In genomic region chr12:115088995-115089841, GRCh38 we compare ENCODE assay signal across 1 cellular context.
TF ChIP-seq lines count a peak whose summit lies in the region.

No MANE protein-coding gene starts in this region.

TF ChIP-seq in HepG2, 621 proteins besides CTCF, POLR2A, EP300 and RAD21 (continued from another document and continues in another):
- TF ChIP-seq ZBTB4 (CRISPR knock-in tag; IDR thresholded peaks at IDR 0.05; ENCODE audit: borderline replicate concordance) (peak; percentile 62; the same call in 1 of the 2 replicates), NKX3-1 (CRISPR knock-in tag; IDR thresholded peaks at IDR 0.05) (peak; percentile 83), PRDM15 (CRISPR knock-in tag; IDR thresholded peaks at IDR 0.05) (no peak), ZNF460 (CRISPR knock-in tag; IDR thresholded peaks at IDR 0.05; ENCODE audit: borderline replicate concordance) (no peak; the same call in 1 of the 2 replicates), MTF1 (CRISPR knock-in tag; IDR thresholded peaks at IDR 0.05) (no peak), ZHX1 (CRISPR knock-in tag; IDR thresholded peaks at IDR 0.05; ENCODE audit: low read depth) (peak; percentile 92), RXRA (CRISPR knock-in tag; IDR thresholded peaks at IDR 0.05) (peak; percentile 95), ZC3H13 (CRISPR knock-in tag; IDR thresholded peaks at IDR 0.05) (no peak), PCBP1 (IDR thresholded peaks at IDR 0.05; ENCODE audit: borderline replicate concordance, low read depth, low read length) (no peak), ZNF232 (CRISPR knock-in tag; IDR thresholded peaks at IDR 0.05; ENCODE audit: borderline replicate concordance) (peak; percentile 70; the same call in 1 of the 2 replicates), ZNF747 (CRISPR knock-in tag; IDR thresholded peaks at IDR 0.05; ENCODE audit: borderline replicate concordance) (peak; percentile 69; the same call in 1 of the 2 replicates), SIN3B (IDR thresholded peaks at IDR 0.05; ENCODE audit: low read length) (no peak), REPIN1 (CRISPR knock-in tag; IDR thresholded peaks at IDR 0.05; ENCODE audit: borderline replicate concordance, low read depth) (peak; percentile 90), EHMT2 (IDR thresholded peaks at IDR 0.05; ENCODE audit: borderline replicate concordance, low read depth, low read length) (peak; percentile 64), ZBTB7B (CRISPR knock-in tag; IDR thresholded peaks at IDR 0.05) (peak; percentile 87), THAP9 (CRISPR knock-in tag; IDR thresholded peaks at IDR 0.05; ENCODE audit: borderline replicate concordance) (peak; percentile 23; the same call in 1 of the 2 replicates), ZNF772 (CRISPR knock-in tag; IDR thresholded peaks at IDR 0.05) (peak; percentile 55; the same call in 1 of the 2 replicates), ISL2 (CRISPR knock-in tag; IDR thresholded peaks at IDR 0.05) (peak; percentile 91), SOX5 (CRISPR knock-in tag; IDR thresholded peaks at IDR 0.05; ENCODE audit: borderline replicate concordance) (peak; percentile 91; the same call in 1 of the 2 replicates), POGK (CRISPR knock-in tag; conservative IDR thresholded peaks at IDR 0.05) (0 out of 2 replicates have a peak, but pooled peaks have one; percentile 59), KAT2B (IDR thresholded peaks at IDR 0.05; ENCODE audit: borderline replicate concordance, low read depth, low read length) (no peak), DZIP1 (CRISPR knock-in tag; IDR thresholded peaks at IDR 0.05) (0 out of 2 replicates have a peak, but pooled peaks have one; percentile 44), XRCC5 (optimal IDR thresholded peaks at IDR 0.05; ENCODE audit: low read length) (no peak), ZFAT (CRISPR knock-in tag; conservative IDR thresholded peaks at IDR 0.05) (no peak), PAWR (CRISPR knock-in tag; IDR thresholded peaks at IDR 0.05; ENCODE audit: borderline replicate concordance) (no peak), SIX4 (CRISPR knock-in tag; IDR thresholded peaks at IDR 0.05) (0 out of 2 replicates have a peak, but pooled peaks have one; percentile 56)
- TF ChIP-seq, protein P1, sequence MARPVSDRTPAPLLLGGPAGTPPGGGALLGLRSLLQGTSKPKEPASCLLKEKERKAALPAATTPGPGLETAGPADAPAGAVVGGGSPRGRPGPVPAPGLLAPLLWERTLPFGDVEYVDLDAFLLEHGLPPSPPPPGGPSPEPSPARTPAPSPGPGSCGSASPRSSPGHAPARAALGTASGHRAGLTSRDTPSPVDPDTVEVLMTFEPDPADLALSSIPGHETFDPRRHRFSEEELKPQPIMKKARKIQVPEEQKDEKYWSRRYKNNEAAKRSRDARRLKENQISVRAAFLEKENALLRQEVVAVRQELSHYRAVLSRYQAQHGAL (CRISPR knock-in tag; IDR thresholded peaks at IDR 0.05; ENCODE audit: not compliant biosample characterization): no peak
- TF ChIP-seq, protein P2, sequence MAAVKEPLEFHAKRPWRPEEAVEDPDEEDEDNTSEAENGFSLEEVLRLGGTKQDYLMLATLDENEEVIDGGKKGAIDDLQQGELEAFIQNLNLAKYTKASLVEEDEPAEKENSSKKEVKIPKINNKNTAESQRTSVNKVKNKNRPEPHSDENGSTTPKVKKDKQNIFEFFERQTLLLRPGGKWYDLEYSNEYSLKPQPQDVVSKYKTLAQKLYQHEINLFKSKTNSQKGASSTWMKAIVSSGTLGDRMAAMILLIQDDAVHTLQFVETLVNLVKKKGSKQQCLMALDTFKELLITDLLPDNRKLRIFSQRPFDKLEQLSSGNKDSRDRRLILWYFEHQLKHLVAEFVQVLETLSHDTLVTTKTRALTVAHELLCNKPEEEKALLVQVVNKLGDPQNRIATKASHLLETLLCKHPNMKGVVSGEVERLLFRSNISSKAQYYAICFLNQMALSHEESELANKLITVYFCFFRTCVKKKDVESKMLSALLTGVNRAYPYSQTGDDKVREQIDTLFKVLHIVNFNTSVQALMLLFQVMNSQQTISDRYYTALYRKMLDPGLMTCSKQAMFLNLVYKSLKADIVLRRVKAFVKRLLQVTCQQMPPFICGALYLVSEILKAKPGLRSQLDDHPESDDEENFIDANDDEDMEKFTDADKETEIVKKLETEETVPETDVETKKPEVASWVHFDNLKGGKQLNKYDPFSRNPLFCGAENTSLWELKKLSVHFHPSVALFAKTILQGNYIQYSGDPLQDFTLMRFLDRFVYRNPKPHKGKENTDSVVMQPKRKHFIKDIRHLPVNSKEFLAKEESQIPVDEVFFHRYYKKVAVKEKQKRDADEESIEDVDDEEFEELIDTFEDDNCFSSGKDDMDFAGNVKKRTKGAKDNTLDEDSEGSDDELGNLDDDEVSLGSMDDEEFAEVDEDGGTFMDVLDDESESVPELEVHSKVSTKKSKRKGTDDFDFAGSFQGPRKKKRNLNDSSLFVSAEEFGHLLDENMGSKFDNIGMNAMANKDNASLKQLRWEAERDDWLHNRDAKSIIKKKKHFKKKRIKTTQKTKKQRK (IDR thresholded peaks at IDR 0.05; ENCODE audit: low read length): no peak
- TF ChIP-seq, protein P3, sequence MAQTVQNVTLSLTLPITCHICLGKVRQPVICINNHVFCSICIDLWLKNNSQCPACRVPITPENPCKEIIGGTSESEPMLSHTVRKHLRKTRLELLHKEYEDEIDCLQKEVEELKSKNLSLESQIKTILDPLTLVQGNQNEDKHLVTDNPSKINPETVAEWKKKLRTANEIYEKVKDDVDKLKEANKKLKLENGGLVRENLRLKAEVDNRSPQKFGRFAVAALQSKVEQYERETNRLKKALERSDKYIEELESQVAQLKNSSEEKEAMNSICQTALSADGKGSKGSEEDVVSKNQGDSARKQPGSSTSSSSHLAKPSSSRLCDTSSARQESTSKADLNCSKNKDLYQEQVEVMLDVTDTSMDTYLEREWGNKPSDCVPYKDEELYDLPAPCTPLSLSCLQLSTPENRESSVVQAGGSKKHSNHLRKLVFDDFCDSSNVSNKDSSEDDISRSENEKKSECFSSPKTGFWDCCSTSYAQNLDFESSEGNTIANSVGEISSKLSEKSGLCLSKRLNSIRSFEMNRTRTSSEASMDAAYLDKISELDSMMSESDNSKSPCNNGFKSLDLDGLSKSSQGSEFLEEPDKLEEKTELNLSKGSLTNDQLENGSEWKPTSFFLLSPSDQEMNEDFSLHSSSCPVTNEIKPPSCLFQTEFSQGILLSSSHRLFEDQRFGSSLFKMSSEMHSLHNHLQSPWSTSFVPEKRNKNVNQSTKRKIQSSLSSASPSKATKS (CRISPR knock-in tag; IDR thresholded peaks at IDR 0.05): no peak
